ENCODE assay signal across 8 cellular contexts in genomic region chr15:51623386-51623938, GRCh38. TPM values are rescaled to one million over a fixed set of nuclear protein-coding genes. Genes with fewer than 3 reads are reported as not detected.
DNase-seq lines count a peak whose midpoint lies in the region; ATAC-seq, FAIRE-seq and TF ChIP-seq lines count a peak whose summit lies in the region.

No MANE protein-coding gene starts in this region.

- H4K20me1 ChIP-seq in osteoblast (ENCODE audit: insufficient read depth, low read length): peaks cover 15% of the 10 kb centered on the region

- peaks cover 38% of the 10 kb centered on the region for H3K27me3 Mint-ChIP-seq in activated naive CD4-positive, alpha-beta T cell treated with anti-CD3 and anti-CD28 coated beads, Interleukin-2, amount 10 ng/mL, durations not matched to agents 7 days and 5 days
- H3K27me3 Mint-ChIP-seq in endodermal cell (ENCODE audit: insufficient read depth): peaks cover 28% of the 10 kb centered on the region

- peak overlapping the region; percentile 83 for H3K4me3 Mint-ChIP-seq in activated naive CD4-positive, alpha-beta T cell treated with anti-CD3 and anti-CD28 coated beads, Interleukin-2, amount 10 ng/mL, durations not matched to agents 7 days and 5 days
- peak overlapping the region; percentile 91 for H3K4me3 Mint-ChIP-seq in endodermal cell

- H3K4me3 ChIP-seq in endodermal cell (ENCODE audit: low read length) (peak overlapping the region; percentile 85), osteoblast (ENCODE audit: insufficient read depth, low read length) (peak overlapping the region; percentile 94)

- H3K9me3 ChIP-seq in endodermal cell (ENCODE audit: control insufficient read depth, low read length): no peaks in the 10 kb centered on the region
- H3K9me3 ChIP-seq in osteoblast (ENCODE audit: low read depth, low read length): no peaks in the 10 kb centered on the region

- H2AFZ ChIP-seq in osteoblast (ENCODE audit: low read length): peak overlapping the region; percentile 99

- TF ChIP-seq CTCF in endodermal cell (conservative IDR thresholded peaks at IDR 0.05) (no peak), osteoblast (IDR thresholded peaks at IDR 0.05; ENCODE audit: extremely low read depth, low read depth, low read length) (no peak)

- no peak for FAIRE-seq in urothelium cell line (lab: Jason Lieb, UNC)

- DNase-seq in activated naive CD4-positive, alpha-beta T cell treated with anti-CD3 and anti-CD28 coated beads, Interleukin-2, amount 10 ng/mL, durations not matched to agents 7 days and 5 days: no peak
- DNase-seq in activated naive CD4-positive, alpha-beta T cell (lab: John Stamatoyannopoulos, UW): no peak
- peak; percentile 15 for DNase-seq in RPMI7951 (ENCODE audit: low read depth)
- DNase-seq in endodermal cell: no peak
- peak; percentile 79 for DNase-seq in osteoblast (ENCODE audit: insufficient read length, low spot score, missing footprints)
- DNase-seq in effector CD8-positive, alpha-beta T cell (lab: John Stamatoyannopoulos, UW): no peak
- DNase-seq in urothelium cell line (ENCODE audit: low spot score): no peak

- H3K4me1 ChIP-seq in endodermal cell (ENCODE audit: control insufficient read depth, insufficient read depth, low read length) (no peaks in the 10 kb centered on the region), osteoblast (ENCODE audit: insufficient read depth, low read length) (peaks cover 13% of the 10 kb centered on the region)

- no peaks in the 10 kb centered on the region for H3K36me3 Mint-ChIP-seq in activated naive CD4-positive, alpha-beta T cell treated with anti-CD3 and anti-CD28 coated beads, Interleukin-2, amount 10 ng/mL, durations not matched to agents 7 days and 5 days
- no peaks in the 10 kb centered on the region for H3K36me3 Mint-ChIP-seq in endodermal cell (ENCODE audit: low read depth)

- H3K4me1 Mint-ChIP-seq in activated naive CD4-positive, alpha-beta T cell treated with anti-CD3 and anti-CD28 coated beads, Interleukin-2, amount 10 ng/mL, durations not matched to agents 7 days and 5 days: peaks cover 19% of the 10 kb centered on the region
- H3K4me1 Mint-ChIP-seq in endodermal cell: peaks cover 13% of the 10 kb centered on the region

- no peak overlapping the region for H3K27ac Mint-ChIP-seq in activated naive CD4-positive, alpha-beta T cell treated with anti-CD3 and anti-CD28 coated beads, Interleukin-2, amount 10 ng/mL, durations not matched to agents 7 days and 5 days
- H3K27ac Mint-ChIP-seq in endodermal cell: no peak overlapping the region

- no peak for ATAC-seq in GM19452 (IDR thresholded peaks at IDR 0.05; ENCODE audit: unreplicated experiment)

- H3K27ac ChIP-seq in endodermal cell (ENCODE audit: low read depth, low read length) (no peak overlapping the region), osteoblast (ENCODE audit: low read depth, low read length) (no peak overlapping the region)

- no peaks in the 10 kb centered on the region for H3K36me3 ChIP-seq in endodermal cell (ENCODE audit: control insufficient read depth, insufficient read depth, low read length)
- H3K36me3 ChIP-seq in osteoblast (ENCODE audit: insufficient read depth, low read length): no peaks in the 10 kb centered on the region

- peaks cover 29% of the 10 kb centered on the region for H3K79me2 ChIP-seq in osteoblast (ENCODE audit: insufficient read depth, low read length)

- H3K4me2 ChIP-seq in osteoblast (ENCODE audit: insufficient read depth, low read length): peak overlapping the region; percentile 92

- H3K9me3 Mint-ChIP-seq in activated naive CD4-positive, alpha-beta T cell treated with anti-CD3 and anti-CD28 coated beads, Interleukin-2, amount 10 ng/mL, durations not matched to agents 7 days and 5 days: no peaks in the 10 kb centered on the region
- H3K9me3 Mint-ChIP-seq in endodermal cell: no peaks in the 10 kb centered on the region

- H3K27me3 ChIP-seq in endodermal cell (ENCODE audit: control insufficient read depth, insufficient read depth, low read length, poor library complexity, severe bottlenecking) (peaks cover 12% of the 10 kb centered on the region), osteoblast (ENCODE audit: insufficient read depth, low read length) (peaks cover 9% of the 10 kb centered on the region)

- 45 to 53% methylated on average over 8 of the region's 8 CpGs for WGBS in endodermal cell (ENCODE audit: insufficient coverage in 1 of 2, insufficient read length in 1 of 2), 2 experiments

- peak overlapping the region; percentile 56 for H3K9ac ChIP-seq in endodermal cell (ENCODE audit: extremely low read depth, low read length, poor library complexity, severe bottlenecking)

- CTCF ChIA-PET in activated naive CD4-positive, alpha-beta T cell treated with anti-CD3 and anti-CD28 coated beads, Interleukin-2, amount 10 ng/mL, durations not matched to agents 7 days and 5 days (lab: Charles Lee): interaction anchor here (2.2 kb wide), 1 partner anchor 152 kb away, joined by 8 read pairs; no protein-coding TSS in a partner anchor

RNA-seq across cellular contexts. Expression of gene DMXL2, which starts 0.9 kb away (rescaled TPM):
- 32.8 and 37.8 TPM in 2 replicates for total RNA-seq in RPMI7951 (2014; rRNA removed; shearing (Covaris generic))
- total RNA-seq in endodermal cell (10 to 100 TPM; 20.8 to 31.5 TPM), osteoblast (37.3 and 46.0 TPM in 2 replicates)
- 31.1 TPM for polyA plus RNA-seq in endodermal cell (2013, experiment 1 of 2)
- 28.6 TPM for polyA plus RNA-seq in endodermal cell (2013, experiment 2 of 2)

RNA-seq across cellular contexts. Expression of gene SCG3, which starts 57.8 kb away (rescaled TPM):
- not detected in 2 replicates for total RNA-seq in RPMI7951 (2014; rRNA removed; shearing (Covaris generic))
- total RNA-seq in endodermal cell: 10 to 100 TPM; 10.0 to 18.3 TPM
- 13.2 TPM for polyA plus RNA-seq in endodermal cell (2013, experiment 1 of 2)
- 12.6 TPM for polyA plus RNA-seq in endodermal cell (2013, experiment 2 of 2)
- not detected in 2 replicates for total RNA-seq in osteoblast

Comparison
In these comparisons a context has a peak if more than half of its experiments do, and no peak if none do; other contexts are left out.
1. DNase-seq: peak in RPMI7951 (single experiment) and osteoblast (single experiment); none in activated naive CD4-positive, alpha-beta T cell treated with anti-CD3 and anti-CD28 coated beads, Interleukin-2, amount 10 ng/mL, durations not matched to agents 7 days and 5 days (single experiment), activated naive CD4-positive, alpha-beta T cell (0 of 4), endodermal cell (single experiment), effector CD8-positive, alpha-beta T cell (single experiment) and urothelium cell line (single experiment).
2. RNA of gene SCG3, which starts 57.8 kb away (total RNA-seq): 10.0 to 18.3 TPM in endodermal cell; not detected in RPMI7951 and not detected in osteoblast; every median in the first group is over 10 times any median in the second.